Comparison of ENCODE assay signal across 15 cellular contexts in the genomic region with DNA sequence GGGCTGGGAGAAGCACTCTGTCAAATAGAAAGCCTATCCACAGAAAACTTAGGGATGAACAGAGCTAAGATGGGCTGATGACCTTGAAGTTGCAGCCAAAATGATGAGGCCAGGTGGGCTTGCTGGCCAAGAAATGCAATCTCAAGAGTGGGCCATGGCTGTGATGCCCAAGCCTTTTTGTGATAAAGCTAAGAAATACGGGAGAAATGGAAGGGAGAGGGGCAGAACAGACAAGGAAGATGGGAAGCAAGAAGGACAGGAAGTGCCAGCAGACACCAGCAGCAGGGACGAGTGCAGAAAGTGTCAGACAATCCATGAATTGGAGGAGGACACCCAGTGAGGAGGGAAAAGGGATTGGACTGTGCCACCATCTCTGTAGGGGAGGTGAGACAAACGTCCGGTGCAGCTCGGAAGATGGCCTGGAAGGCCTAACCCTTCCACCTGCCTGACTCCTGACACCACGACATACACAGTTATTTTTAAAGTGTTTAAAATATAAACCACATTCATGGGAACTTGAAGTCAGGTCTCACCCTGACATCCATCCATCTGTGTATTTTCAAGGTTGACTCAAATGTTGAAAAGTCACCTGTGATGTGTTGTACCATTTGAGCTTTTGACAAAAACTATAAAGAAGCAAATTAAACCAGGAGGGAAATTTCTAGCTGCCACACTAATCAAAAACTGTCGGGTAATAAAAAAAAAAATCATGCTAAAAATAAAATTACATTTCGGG.
DNase-seq lines count a peak whose midpoint lies in the region; ATAC-seq and TF ChIP-seq lines count a peak whose summit lies in the region.
"Had no signal": no experiment of that assay in that cellular context is flagged by ENCODE, and none has a peak within 500 bp of the region (broad histone marks: within the 10 kb centered on the region; RNA-seq: fewer than 3 reads in every experiment).

No MANE protein-coding gene starts in this region.

- ATAC-seq in naive B cell (ENCODE audit: low read depth in 2 of 2) (no peak), GM21360 (IDR thresholded peaks at IDR 0.05; ENCODE audit: unreplicated experiment) (no peak), left lobe of liver (no peak)

- CTCF ChIA-PET in CD4-positive, alpha-beta memory T cell (lab: Charles Lee; ENCODE audit: partially characterized antibody): interaction anchor here (0.7 to 2.5 kb wide), 5 partner anchors 11 to 104 kb away, joined by 3 to 16 read pairs (median 9); a partner anchor contains a TSS
- CTCF ChIA-PET in HEK293 (lab: Yijun Ruan, JAX): interaction anchor here (0.7 to 1.1 kb wide), 2 partner anchors 49 to 198 kb away, joined by 3 to 4 read pairs; no protein-coding TSS in a partner anchor
- CTCF ChIA-PET in mammary epithelial cell (lab: Charles Lee; ENCODE audit: low non-redundant PET): no interaction called here

- H3K27me3 ChIP-seq in CD4-positive, alpha-beta memory T cell (ENCODE audit: insufficient read depth, low read length): no peaks in the 10 kb centered on the region
- H3K27me3 ChIP-seq in mammary epithelial cell (ENCODE audit: insufficient read depth, low read length): no peaks in the 10 kb centered on the region
- H3K27me3 ChIP-seq: ascending aorta, left lung had no signal

- WGBS in mammary epithelial cell (ENCODE audit: low coverage, missing lambda C conversion rate): 75% methylated on average over 8 of the region's 8 CpGs

- intact Hi-C loops in CD4-positive, alpha-beta memory T cell (cut with micrococcal nuclease): no loop called here
- intact Hi-C loops in activated T-helper 1 cell treated with anti-CD3 and anti-CD28 coated beads, Interleukin-12 subunit alpha, Interleukin-12 subunit beta, Interleukin-2, Interleukin-4 antibody, amounts not matched to agents 30 ng/mL and 10 ng/mL and 1 ng/mL, durations not matched to agents 14 hours and 24 hours and 36 hours (cut with micrococcal nuclease): loop anchor here (1.0 to 10.0 kb wide), 11 partner anchors 10 to 689 kb away; a partner anchor contains a TSS
- intact Hi-C loops in posterior cingulate gyrus (cut with DNase I): no loop called here
- intact Hi-C loops in mammary epithelial cell (cut with micrococcal nuclease): no loop called here

- no peak overlapping the region for H3K9ac ChIP-seq in mammary epithelial cell (ENCODE audit: insufficient read depth, low read length)

- H3K9me3 Mint-ChIP-seq in CD4-positive, alpha-beta memory T cell: peaks cover 0 to 4% (median 0%) of the 10 kb centered on the region in 8 donors
- H3K9me3 Mint-ChIP-seq in activated T-helper 1 cell treated with anti-CD3 and anti-CD28 coated beads, Interleukin-12 subunit alpha, Interleukin-12 subunit beta, Interleukin-2, Interleukin-4 antibody, amounts not matched to agents 30 ng/mL and 10 ng/mL and 1 ng/mL, durations not matched to agents 14 hours and 24 hours and 36 hours: peaks cover 7% of the 10 kb centered on the region
- peaks cover 0 to 9% (median 3%) of the 10 kb centered on the region in 7 donors for H3K9me3 Mint-ChIP-seq in naive B cell

- no peak for DNase-seq in CD4-positive, alpha-beta memory T cell
- DNase-seq in activated T-helper 1 cell treated with anti-CD3 and anti-CD28 coated beads, Interleukin-12 subunit alpha, Interleukin-12 subunit beta, Interleukin-2, Interleukin-4 antibody, amounts not matched to agents 30 ng/mL and 10 ng/mL and 1 ng/mL, durations not matched to agents 14 hours and 24 hours and 36 hours (ENCODE audit: low spot score): no peak
- DNase-seq in naive B cell (no peak), posterior cingulate gyrus (no peak), mammary epithelial cell (no peak), left lobe of liver (ENCODE audit: low spot score) (no peak)
- DNase-seq: C1 segment of cervical spinal cord, H7, hippocampal formation, left lung, NCI-H2029 treated with DMSO at 0.1 percent for 48 hours had no signal

- no peak overlapping the region for H3K4me3 ChIP-seq in CD4-positive, alpha-beta memory T cell (ENCODE audit: low read length in 2 of 2)
- H3K4me3 ChIP-seq in HEK293 (ENCODE audit: low read depth, low read length) (no peak overlapping the region), mammary epithelial cell (replicated peaks in 1 of 3; ENCODE audit: insufficient read depth in 1 of 3, low read depth in 2 of 3, low read length in 3 of 3) (no peak overlapping the region)
- H3K4me3 ChIP-seq: ascending aorta, left lung had no signal

- peak overlapping the region; percentile 45 to 86 (median 74) for H3K4me3 Mint-ChIP-seq in CD4-positive, alpha-beta memory T cell
- H3K4me3 Mint-ChIP-seq in activated T-helper 1 cell treated with anti-CD3 and anti-CD28 coated beads, Interleukin-12 subunit alpha, Interleukin-12 subunit beta, Interleukin-2, Interleukin-4 antibody, amounts not matched to agents 30 ng/mL and 10 ng/mL and 1 ng/mL, durations not matched to agents 14 hours and 24 hours and 36 hours: peak overlapping the region; percentile 68
- peak overlapping the region in 1 of 8 donors; percentile 7 for H3K4me3 Mint-ChIP-seq in naive B cell
- H3K4me3 Mint-ChIP-seq: nephron had no signal

- no peak for TF ChIP-seq CTCF in HEK293 (tag by site-specific recombination; IDR thresholded peaks at IDR 0.05)
- TF ChIP-seq CTCF in mammary epithelial cell (conservative IDR thresholded peaks at IDR 0.05 in 1 of 2, IDR thresholded peaks at IDR 0.05 in 1 of 2; ENCODE audit: extremely low read depth in 1 of 2, insufficient read depth in 1 of 2, low read depth in 1 of 2, low read length in 2 of 2): no peak

- no peaks in the 10 kb centered on the region for H3K79me2 ChIP-seq in mammary epithelial cell (ENCODE audit: insufficient read depth, low read length)

- POLR2A ChIA-PET in CD4-positive, alpha-beta memory T cell (lab: Charles Lee; ENCODE audit: partially characterized antibody): interaction anchor here (1.1 to 2.6 kb wide), 11 partner anchors 8 to 104 kb away, joined by 3 to 20 read pairs (median 4); a partner anchor contains a TSS
- POLR2A ChIA-PET in HEK293 (lab: Yijun Ruan, JAX): no interaction called here

- H3K27me3 Mint-ChIP-seq in CD4-positive, alpha-beta memory T cell: no peaks in the 10 kb centered on the region
- H3K27me3 Mint-ChIP-seq in activated T-helper 1 cell treated with anti-CD3 and anti-CD28 coated beads, Interleukin-12 subunit alpha, Interleukin-12 subunit beta, Interleukin-2, Interleukin-4 antibody, amounts not matched to agents 30 ng/mL and 10 ng/mL and 1 ng/mL, durations not matched to agents 14 hours and 24 hours and 36 hours (ENCODE audit: insufficient read depth): no peaks in the 10 kb centered on the region
- no peaks in the 10 kb centered on the region for H3K27me3 Mint-ChIP-seq in naive B cell

- H4K20me1 ChIP-seq in mammary epithelial cell (ENCODE audit: insufficient read depth, low read length): no peaks in the 10 kb centered on the region

- no peak overlapping the region for H2AFZ ChIP-seq in mammary epithelial cell (ENCODE audit: low read depth, low read length)

- H3K4me2 ChIP-seq in mammary epithelial cell (ENCODE audit: insufficient read depth, low read depth, low read length): no peak overlapping the region

- H3K36me3 ChIP-seq in CD4-positive, alpha-beta memory T cell (ENCODE audit: insufficient read depth, low read length): no peaks in the 10 kb centered on the region
- H3K36me3 ChIP-seq in HEK293 (ENCODE audit: control insufficient read depth in 2 of 2, insufficient read depth in 1 of 2, low read length in 2 of 2) (no peaks in the 10 kb centered on the region; a peak in 1 of 3 replicates), mammary epithelial cell (ENCODE audit: insufficient read depth, low read length) (no peaks in the 10 kb centered on the region)
- H3K36me3 ChIP-seq: ascending aorta, left lung had no signal

- H3K27ac Mint-ChIP-seq in CD4-positive, alpha-beta memory T cell: peak overlapping the region; percentile 87 to 96 (median 90)
- peak overlapping the region; percentile 85 for H3K27ac Mint-ChIP-seq in activated T-helper 1 cell treated with anti-CD3 and anti-CD28 coated beads, Interleukin-12 subunit alpha, Interleukin-12 subunit beta, Interleukin-2, Interleukin-4 antibody, amounts not matched to agents 30 ng/mL and 10 ng/mL and 1 ng/mL, durations not matched to agents 14 hours and 24 hours and 36 hours
- H3K27ac Mint-ChIP-seq in naive B cell: peak overlapping the region in 5 of 6 donors; percentile 16 to 92 (median 83)
- H3K27ac Mint-ChIP-seq: nephron had no signal

- H3K4me1 Mint-ChIP-seq in CD4-positive, alpha-beta memory T cell: peaks cover 75 to 98% (median 89%) of the 10 kb centered on the region in 4 donors
- peaks cover 90% of the 10 kb centered on the region for H3K4me1 Mint-ChIP-seq in activated T-helper 1 cell treated with anti-CD3 and anti-CD28 coated beads, Interleukin-12 subunit alpha, Interleukin-12 subunit beta, Interleukin-2, Interleukin-4 antibody, amounts not matched to agents 30 ng/mL and 10 ng/mL and 1 ng/mL, durations not matched to agents 14 hours and 24 hours and 36 hours (ENCODE audit: low read depth)
- H3K4me1 Mint-ChIP-seq in naive B cell: peaks cover 59 to 79% (median 74%) of the 10 kb centered on the region in 3 donors
- H3K4me1 Mint-ChIP-seq: nephron had no signal

- no TSS peak for BruUV-seq in mammary epithelial cell (replicated peaks; lab: Mats Ljungman, UMichigan)

- in situ Hi-C loops in mammary epithelial cell (cut with MboI; ENCODE audit: low sequenced_read_pairs in 2 of 2): no loop called here

- peak overlapping the region; percentile 34 for H3K27ac ChIP-seq in CD4-positive, alpha-beta memory T cell (ENCODE audit: low read depth, low read length)
- H3K27ac ChIP-seq in HEK293 (ENCODE audit: extremely low read depth, low read depth, low read length): peak overlapping the region; percentile 49; the same call in 1 of the 2 replicates
- H3K27ac ChIP-seq in mammary epithelial cell (ENCODE audit: insufficient read depth, low read depth, low read length): no peak overlapping the region
- H3K27ac ChIP-seq: ascending aorta, left lung had no signal

- peaks cover 24 to 36% of the 10 kb centered on the region in 2 donors for H3K36me3 Mint-ChIP-seq in CD4-positive, alpha-beta memory T cell
- peaks cover 49% of the 10 kb centered on the region for H3K36me3 Mint-ChIP-seq in activated T-helper 1 cell treated with anti-CD3 and anti-CD28 coated beads, Interleukin-12 subunit alpha, Interleukin-12 subunit beta, Interleukin-2, Interleukin-4 antibody, amounts not matched to agents 30 ng/mL and 10 ng/mL and 1 ng/mL, durations not matched to agents 14 hours and 24 hours and 36 hours (ENCODE audit: low read depth)
- peaks cover 4 to 16% of the 10 kb centered on the region in 2 donors for H3K36me3 Mint-ChIP-seq in naive B cell

- peaks cover 98% of the 10 kb centered on the region for H3K4me1 ChIP-seq in CD4-positive, alpha-beta memory T cell (ENCODE audit: insufficient read depth, low read length)
- no peaks in the 10 kb centered on the region for H3K4me1 ChIP-seq in HEK293 (ENCODE audit: control insufficient read depth, insufficient read depth, low read length)
- no peaks in the 10 kb centered on the region for H3K4me1 ChIP-seq in mammary epithelial cell (ENCODE audit: insufficient read depth, low read length)

- dilution Hi-C loops in mammary epithelial cell (cut with HindIII; ENCODE audit: low sequenced_read_pairs): no loop called here

- no peaks in the 10 kb centered on the region for H3K9me3 ChIP-seq in CD4-positive, alpha-beta memory T cell (ENCODE audit: control insufficient read depth in 1 of 2, low read length in 2 of 2)
- H3K9me3 ChIP-seq in HEK293 (ENCODE audit: control insufficient read depth, insufficient read depth, low read depth, low read length) (no peaks in the 10 kb centered on the region), mammary epithelial cell (replicated peaks; ENCODE audit: insufficient read depth, low read length) (no peaks in the 10 kb centered on the region)
- H3K9me3 ChIP-seq: ascending aorta, left lung had no signal
